29 cellular contexts compared by ENCODE assay signal in the genomic region with DNA sequence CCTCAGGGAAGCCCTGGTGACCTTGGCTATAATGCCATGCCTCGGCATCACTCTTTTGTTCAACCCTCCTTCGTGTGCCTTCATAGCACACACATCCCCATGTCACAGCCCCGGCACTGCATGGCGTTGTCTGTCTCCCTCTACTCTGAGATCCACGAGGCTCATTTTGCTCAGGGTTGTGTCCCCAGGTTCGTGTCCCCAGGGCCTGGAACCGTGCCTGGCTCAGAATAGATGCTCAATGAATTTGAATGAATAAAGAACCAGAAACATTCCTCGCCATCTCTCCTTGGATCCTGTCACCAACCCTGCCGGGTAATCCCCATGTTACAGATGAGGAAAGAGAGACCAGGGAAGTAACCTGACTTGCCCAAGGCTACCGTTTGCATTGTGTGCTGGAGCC.
"Had no signal": no experiment of that assay in that cellular context is flagged by ENCODE, and none has a peak within 500 bp of the region (broad histone marks: within the 10 kb centered on the region; RNA-seq: fewer than 3 reads in every experiment).

No MANE protein-coding gene starts in this region.

- DNase-seq: activated CD4-positive, alpha-beta memory T cell treated with anti-CD3 and anti-CD28 coated beads for 36 hours; activated CD4-positive, alpha-beta T cell treated with anti-CD3 and anti-CD28 coated beads for 36 hours; activated CD4-positive, alpha-beta T cell treated with anti-CD3 and anti-CD28 coated beads, Interleukin-2, amount 10 ng/mL, durations not matched to agents 24 days and 14 days; activated CD4-positive, CD25-positive, alpha-beta regulatory T cell; activated CD4-positive, CD25-positive, alpha-beta regulatory T cell treated with anti-CD3 and anti-CD28 coated beads, Interleukin-2, amount 50 U/mL, for 72 hours; activated CD8-positive, alpha-beta memory T cell treated with anti-CD3 and anti-CD28 coated beads, Interleukin-2, amount 50 U/mL, for 48 hours; activated CD8-positive, alpha-beta T cell treated with anti-CD3 and anti-CD28 coated beads, Interleukin-2, amount 10 ng/mL, durations not matched to agents 7 days and 5 days; activated gamma-delta T cell; activated naive CD4-positive, alpha-beta T cell; activated naive CD4-positive, alpha-beta T cell treated with anti-CD3 and anti-CD28 coated beads, Interleukin-2, amount 10 ng/mL, durations not matched to agents 7 days and 5 days; activated naive CD8-positive, alpha-beta T cell treated with anti-CD3 and anti-CD28 coated beads, Interleukin-2, amount 10 ng/mL, durations not matched to agents 7 days and 5 days; activated T-cell treated with anti-CD3 and anti-CD28 coated beads for 4 hours; activated T-cell treated with anti-CD3 and anti-CD28 coated beads, Interleukin-2, amount 50 U/mL, for 24 hours; activated T-cell treated with anti-CD3 and anti-CD28 coated beads, Interleukin-2, amount 50 U/mL, for 72 hours; cortex of kidney; dermis blood vessel endothelial cell; effector CD4-positive, alpha-beta T cell; effector memory CD8-positive, alpha-beta T cell; esophagus squamous epithelium; foreskin melanocyte; T-helper 2 cell had no signal

- H3K27ac ChIP-seq: ascending aorta, breast epithelium, cardiac muscle cell, epithelial cell of prostate, esophagus squamous epithelium, gastroesophageal sphincter had no signal

- H3K4me3 ChIP-seq: ascending aorta, breast epithelium, cardiac muscle cell, esophagus squamous epithelium, gastroesophageal sphincter had no signal

- H3K27me3 ChIP-seq: ascending aorta, breast epithelium had no signal

- H3K9me3 ChIP-seq: ascending aorta, breast epithelium, esophagus squamous epithelium, gastroesophageal sphincter had no signal

- H3K4me1 Mint-ChIP-seq: activated CD4-positive, alpha-beta T cell treated with anti-CD3 and anti-CD28 coated beads for 36 hours; activated CD4-positive, alpha-beta T cell treated with anti-CD3 and anti-CD28 coated beads, Interleukin-2, amount 10 ng/mL, durations not matched to agents 24 days and 14 days; activated naive CD4-positive, alpha-beta T cell treated with anti-CD3 and anti-CD28 coated beads, Interleukin-2, amount 10 ng/mL, durations not matched to agents 7 days and 5 days; activated naive CD8-positive, alpha-beta T cell treated with anti-CD3 and anti-CD28 coated beads, Interleukin-2, amount 10 ng/mL, durations not matched to agents 7 days and 5 days; central memory CD8-positive, alpha-beta T cell had no signal

- H3K36me3 Mint-ChIP-seq: activated CD4-positive, alpha-beta memory T cell treated with anti-CD3 and anti-CD28 coated beads for 36 hours; activated naive CD4-positive, alpha-beta T cell treated with anti-CD3 and anti-CD28 coated beads, Interleukin-2, amount 10 ng/mL, durations not matched to agents 7 days and 5 days; activated naive CD4-positive, alpha-beta T cell treated with anti-CD3 and anti-CD28 coated beads, Interleukin-2, amount 50 U/mL, for 72 hours; activated naive CD8-positive, alpha-beta T cell treated with anti-CD3 and anti-CD28 coated beads, Interleukin-2, amount 10 ng/mL, durations not matched to agents 7 days and 5 days; brain had no signal

- H3K9me3 Mint-ChIP-seq: activated CD4-positive, alpha-beta memory T cell treated with anti-CD3 and anti-CD28 coated beads for 36 hours; activated CD4-positive, alpha-beta T cell treated with anti-CD3 and anti-CD28 coated beads, Interleukin-2, amount 10 ng/mL, durations not matched to agents 24 days and 14 days; activated naive CD4-positive, alpha-beta T cell treated with anti-CD3 and anti-CD28 coated beads, Interleukin-2, amount 10 ng/mL, durations not matched to agents 7 days and 5 days; activated naive CD4-positive, alpha-beta T cell treated with anti-CD3 and anti-CD28 coated beads, Interleukin-2, amount 50 U/mL, for 72 hours; activated naive CD8-positive, alpha-beta T cell treated with anti-CD3 and anti-CD28 coated beads, Interleukin-2, amount 10 ng/mL, durations not matched to agents 7 days and 5 days; activated T-cell treated with anti-CD3 and anti-CD28 coated beads, Interleukin-2, amount 50 U/mL, for 24 hours; activated T-cell treated with anti-CD3 and anti-CD28 coated beads, Interleukin-2, amount 50 U/mL, for 72 hours; central memory CD8-positive, alpha-beta T cell; effector memory CD8-positive, alpha-beta T cell had no signal

- H3K27ac Mint-ChIP-seq: activated CD4-positive, alpha-beta memory T cell treated with anti-CD3 and anti-CD28 coated beads for 36 hours; activated CD4-positive, alpha-beta T cell treated with anti-CD3 and anti-CD28 coated beads for 36 hours; activated CD4-positive, alpha-beta T cell treated with anti-CD3 and anti-CD28 coated beads, Interleukin-2, amount 10 ng/mL, durations not matched to agents 24 days and 14 days; activated CD8-positive, alpha-beta T cell treated with anti-CD3 and anti-CD28 coated beads, Interleukin-2, amount 10 ng/mL, durations not matched to agents 7 days and 5 days; activated naive CD4-positive, alpha-beta T cell treated with anti-CD3 and anti-CD28 coated beads, Interleukin-2, amount 10 ng/mL, durations not matched to agents 7 days and 5 days; activated naive CD4-positive, alpha-beta T cell treated with anti-CD3 and anti-CD28 coated beads, Interleukin-2, amount 50 U/mL, for 72 hours; activated naive CD8-positive, alpha-beta T cell treated with anti-CD3 and anti-CD28 coated beads, Interleukin-2, amount 10 ng/mL, durations not matched to agents 7 days and 5 days; activated T-cell treated with anti-CD3 and anti-CD28 coated beads, Interleukin-2, amount 50 U/mL, for 24 hours; activated T-cell treated with anti-CD3 and anti-CD28 coated beads, Interleukin-2, amount 50 U/mL, for 72 hours; brain had no signal

- H3K4me3 Mint-ChIP-seq: activated CD4-positive, alpha-beta memory T cell treated with anti-CD3 and anti-CD28 coated beads for 36 hours; activated CD4-positive, alpha-beta T cell treated with anti-CD3 and anti-CD28 coated beads for 36 hours; activated CD4-positive, alpha-beta T cell treated with anti-CD3 and anti-CD28 coated beads, Interleukin-2, amount 10 ng/mL, durations not matched to agents 24 days and 14 days; activated CD8-positive, alpha-beta T cell treated with anti-CD3 and anti-CD28 coated beads, Interleukin-2, amount 10 ng/mL, durations not matched to agents 7 days and 5 days; activated naive CD4-positive, alpha-beta T cell treated with anti-CD3 and anti-CD28 coated beads, Interleukin-2, amount 10 ng/mL, durations not matched to agents 7 days and 5 days; activated naive CD8-positive, alpha-beta T cell treated with anti-CD3 and anti-CD28 coated beads, Interleukin-2, amount 10 ng/mL, durations not matched to agents 7 days and 5 days; activated T-cell treated with anti-CD3 and anti-CD28 coated beads, Interleukin-2, amount 50 U/mL, for 24 hours; activated T-cell treated with anti-CD3 and anti-CD28 coated beads, Interleukin-2, amount 50 U/mL, for 72 hours; brain; central memory CD8-positive, alpha-beta T cell; effector memory CD8-positive, alpha-beta T cell had no signal

- H3K36me3 ChIP-seq: ascending aorta, breast epithelium, cardiac muscle cell, esophagus squamous epithelium, gastroesophageal sphincter had no signal

- H3K4me1 ChIP-seq: ascending aorta, breast epithelium, esophagus squamous epithelium had no signal

- ATAC-seq: activated CD4-positive, alpha-beta T cell treated with anti-CD3 and anti-CD28 coated beads for 36 hours; activated CD8-positive, alpha-beta T cell treated with anti-CD3 and anti-CD28 coated beads, Interleukin-2, amount 10 ng/mL, durations not matched to agents 7 days and 5 days; activated naive CD4-positive, alpha-beta T cell treated with anti-CD3 and anti-CD28 coated beads, Interleukin-2, amount 50 U/mL, for 72 hours; activated T-cell treated with anti-CD3 and anti-CD28 coated beads, Interleukin-2, amount 50 U/mL, for 72 hours; effector memory CD8-positive, alpha-beta T cell; gastroesophageal sphincter had no signal
